ENCODE assay signal across 17 cellular contexts in genomic region chr17:78741644-78742284, GRCh38. TPM values are rescaled to one million over a fixed set of nuclear protein-coding genes. Genes with fewer than 3 reads are reported as not detected.
DNase-seq lines count a peak whose midpoint lies in the region; TF ChIP-seq lines count a peak whose summit lies in the region.
"Had no signal": no experiment of that assay in that cellular context is flagged by ENCODE, and none has a peak within 500 bp of the region (broad histone marks: within the 10 kb centered on the region; RNA-seq: fewer than 3 reads in every experiment).

No MANE protein-coding gene starts in this region.

- H2BK12ac ChIP-seq in neuronal stem cell (ENCODE audit: low read length) = no peak overlapping the region

- no peak for TF ChIP-seq CTCF in GM20000 (IDR thresholded peaks at IDR 0.05; ENCODE audit: extremely low read depth, missing control alignments)

- no peak overlapping the region for H3K4ac ChIP-seq in neuronal stem cell (ENCODE audit: low read length)

- peak overlapping the region; percentile 81 for H3K23ac ChIP-seq in neuronal stem cell (ENCODE audit: low read depth, low read length, poor library complexity)

- intact Hi-C loops in activated CD4-positive, alpha-beta T cell treated with anti-CD3 and anti-CD28 coated beads, Interleukin-2, amount 10 ng/mL, durations not matched to agents 24 days and 14 days (cut with micrococcal nuclease) = no loop called here

- peak overlapping the region; percentile 62 for H3K27ac Mint-ChIP-seq in activated CD4-positive, alpha-beta T cell treated with anti-CD3 and anti-CD28 coated beads, Interleukin-2, amount 10 ng/mL, durations not matched to agents 24 days and 14 days
- peak overlapping the region; percentile 32 to 63 (median 37) for H3K27ac Mint-ChIP-seq in IgD-negative memory B cell
- peak overlapping the region; percentile 81 for H3K27ac Mint-ChIP-seq in activated naive CD8-positive, alpha-beta T cell treated with anti-CD3 and anti-CD28 coated beads for 36 hours

- no peak overlapping the region for H3K4me2 ChIP-seq in neuronal stem cell (ENCODE audit: insufficient read depth, low read length, poor library complexity, severe bottlenecking)
- H3K4me2 ChIP-seq: A549 had no signal

- H3K9me3 ChIP-seq in neuronal stem cell (replicated peaks in 1 of 2; ENCODE audit: control insufficient read depth in 2 of 2, insufficient read depth in 1 of 2, low read depth in 1 of 2, low read length in 2 of 2) = no peaks in the 10 kb centered on the region
- H3K9me3 ChIP-seq: A549, left ventricle myocardium inferior, thoracic aorta had no signal

- peak overlapping the region; percentile 61 for H3K4me3 Mint-ChIP-seq in activated CD4-positive, alpha-beta T cell treated with anti-CD3 and anti-CD28 coated beads, Interleukin-2, amount 10 ng/mL, durations not matched to agents 24 days and 14 days
- H3K4me3 Mint-ChIP-seq in IgD-negative memory B cell = peak overlapping the region in 3 of 4 donors; percentile 65 to 89 (median 86)
- peak overlapping the region; percentile 60 for H3K4me3 Mint-ChIP-seq in activated naive CD8-positive, alpha-beta T cell treated with anti-CD3 and anti-CD28 coated beads for 36 hours

- H4K8ac ChIP-seq in neuronal stem cell (ENCODE audit: low read depth, low read length) = no peak overlapping the region

- H4K91ac ChIP-seq in neuronal stem cell (ENCODE audit: low read depth, low read length, poor library complexity) = no peak overlapping the region

- H3K27me3 ChIP-seq in neuronal stem cell (ENCODE audit: control insufficient read depth in 3 of 3, insufficient read depth in 3 of 3, low read depth in 1 of 3, low read length in 3 of 3) = no peaks in the 10 kb centered on the region
- H3K27me3 ChIP-seq: cardiac muscle cell had no signal

- H2BK15ac ChIP-seq in neuronal stem cell (ENCODE audit: low read length) = no peak overlapping the region

- H3K36me3 Mint-ChIP-seq in activated CD4-positive, alpha-beta T cell treated with anti-CD3 and anti-CD28 coated beads, Interleukin-2, amount 10 ng/mL, durations not matched to agents 24 days and 14 days (ENCODE audit: low read depth) = peaks cover 29% of the 10 kb centered on the region
- H3K36me3 Mint-ChIP-seq in IgD-negative memory B cell = peaks cover 3% of the 10 kb centered on the region
- H3K36me3 Mint-ChIP-seq in activated naive CD8-positive, alpha-beta T cell treated with anti-CD3 and anti-CD28 coated beads for 36 hours = peaks cover 27% of the 10 kb centered on the region

- DNase-seq in activated CD4-positive, alpha-beta T cell treated with anti-CD3 and anti-CD28 coated beads, Interleukin-2, amount 10 ng/mL, durations not matched to agents 24 days and 14 days = no peak
- no peak for DNase-seq in activated CD4-positive, alpha-beta T cell treated with anti-CD3 and anti-CD28 coated beads for 48 hours
- DNase-seq in activated naive CD8-positive, alpha-beta T cell treated with anti-CD3 and anti-CD28 coated beads for 36 hours = no peak
- no peak for DNase-seq in neuronal stem cell (ENCODE audit: low spot score)
- no peak for DNase-seq in GM20000 (ENCODE audit: low spot score)
- DNase-seq in stimulated activated CD4-positive, alpha-beta T cell treated with anti-CD3 and anti-CD28 coated beads, Interleukin-12 subunit alpha, Interleukin-12 subunit beta, amount 100 ng/mL, for 4 hours = no peak
- no peak for DNase-seq in amniotic stem cell (lab: John Stamatoyannopoulos, UW)
- DNase-seq: activated CD4-positive, alpha-beta T cell treated with anti-CD3 and anti-CD28 coated beads for 1 hour; activated gamma-delta T cell treated with Interleukin-2 at 50 U/mL for 16 hours; effector CD4-positive, alpha-beta T cell; left ventricle myocardium inferior; NCI-H187; NCI-H526 had no signal

- no peak overlapping the region for H2BK5ac ChIP-seq in neuronal stem cell (ENCODE audit: low read length)

- H3K4me3 ChIP-seq in neuronal stem cell (ENCODE audit: low read length in 2 of 2) = no peak overlapping the region
- H3K4me3 ChIP-seq: A549, cardiac muscle cell, left ventricle myocardium inferior, thoracic aorta had no signal

- no peak overlapping the region for H3K14ac ChIP-seq in neuronal stem cell (ENCODE audit: low read length)

- peaks cover 88% of the 10 kb centered on the region for H3K4me1 Mint-ChIP-seq in activated CD4-positive, alpha-beta T cell treated with anti-CD3 and anti-CD28 coated beads, Interleukin-2, amount 10 ng/mL, durations not matched to agents 24 days and 14 days
- H3K4me1 Mint-ChIP-seq in IgD-negative memory B cell = peaks cover 75 to 83% (median 78%) of the 10 kb centered on the region in 3 donors
- peaks cover 91% of the 10 kb centered on the region for H3K4me1 Mint-ChIP-seq in activated naive CD8-positive, alpha-beta T cell treated with anti-CD3 and anti-CD28 coated beads for 36 hours

- no peak overlapping the region for H2AFZ ChIP-seq in neuronal stem cell (ENCODE audit: low read length)

- H3K27me3 Mint-ChIP-seq in activated CD4-positive, alpha-beta T cell treated with anti-CD3 and anti-CD28 coated beads, Interleukin-2, amount 10 ng/mL, durations not matched to agents 24 days and 14 days = no peaks in the 10 kb centered on the region
- H3K27me3 Mint-ChIP-seq in IgD-negative memory B cell = peaks cover 4% of the 10 kb centered on the region
- H3K27me3 Mint-ChIP-seq in activated naive CD8-positive, alpha-beta T cell treated with anti-CD3 and anti-CD28 coated beads for 36 hours = no peaks in the 10 kb centered on the region

- H3K79me1 ChIP-seq in neuronal stem cell (ENCODE audit: low read depth, low read length) = peaks cover 7% of the 10 kb centered on the region

- peaks cover 0 to under 1% of the 10 kb centered on the region in 2 donors for H3K4me1 ChIP-seq in neuronal stem cell (ENCODE audit: control insufficient read depth in 2 of 2, insufficient read depth in 1 of 2, low read depth in 1 of 2, low read length in 2 of 2)

- peak overlapping the region; percentile 81 for H2AK5ac ChIP-seq in neuronal stem cell (ENCODE audit: low read depth, low read length)

- no peak overlapping the region for H2BK120ac ChIP-seq in neuronal stem cell (ENCODE audit: low read depth, low read length)

- H3K27ac ChIP-seq in neuronal stem cell (replicated peaks; ENCODE audit: low read length) = no peak overlapping the region
- H3K27ac ChIP-seq: cardiac muscle cell, left ventricle myocardium inferior, thoracic aorta had no signal

- H3K9me3 Mint-ChIP-seq in activated CD4-positive, alpha-beta T cell treated with anti-CD3 and anti-CD28 coated beads, Interleukin-2, amount 10 ng/mL, durations not matched to agents 24 days and 14 days = no peaks in the 10 kb centered on the region
- peaks cover 0 to 3% (median 0%) of the 10 kb centered on the region in 3 donors for H3K9me3 Mint-ChIP-seq in IgD-negative memory B cell
- H3K9me3 Mint-ChIP-seq in activated naive CD8-positive, alpha-beta T cell treated with anti-CD3 and anti-CD28 coated beads for 36 hours = peaks cover 3% of the 10 kb centered on the region

- no CpG with 5 or more reads among the region's 5 CpGs for WGBS in neuronal stem cell (ENCODE audit: extremely low coverage in 2 of 2, insufficient read length in 2 of 2, insufficient replicate concordance in 1 of 2), 2 donors

- no peak overlapping the region for H3K18ac ChIP-seq in neuronal stem cell (ENCODE audit: low read length)

- H3K9ac ChIP-seq in neuronal stem cell (ENCODE audit: low read depth, low read length, poor library complexity) = peak overlapping the region; percentile 15

- peaks cover 2 to 3% of the 10 kb centered on the region in 2 donors for H3K36me3 ChIP-seq in neuronal stem cell (replicated peaks in 1 of 2; ENCODE audit: control insufficient read depth in 2 of 2, insufficient read depth in 2 of 2, low read length in 2 of 2)
- H3K36me3 ChIP-seq: cardiac muscle cell, left ventricle myocardium inferior, thoracic aorta had no signal

RNA-seq across cellular contexts. Expression of gene CYTH1, which starts 40.3 kb away (rescaled TPM):
- 126 and 131 TPM in 2 replicates for total RNA-seq in activated CD4-positive, alpha-beta T cell treated with anti-CD3 and anti-CD28 coated beads, Interleukin-2, amount 10 ng/mL, durations not matched to agents 24 days and 14 days
- 210 TPM for polyA plus RNA-seq in IgD-negative memory B cell
- 10 to 100 TPM; 88.9 to 89.6 TPM for total RNA-seq in activated naive CD8-positive, alpha-beta T cell treated with anti-CD3 and anti-CD28 coated beads for 36 hours
- polyA plus RNA-seq in neuronal stem cell (2013, experiment 1 of 2) = 13.3 TPM
- 13.8 TPM for polyA plus RNA-seq in neuronal stem cell (2013, experiment 2 of 2)
